ENCODE assay signal across 1 cellular context in genomic region chr15:89566141-89566540, GRCh38.
TF ChIP-seq lines count a peak whose summit lies in the region.

No MANE protein-coding gene starts in this region.

TF ChIP-seq in HepG2, 621 proteins besides CTCF, POLR2A, EP300 and RAD21:
- TF ChIP-seq, protein P1, sequence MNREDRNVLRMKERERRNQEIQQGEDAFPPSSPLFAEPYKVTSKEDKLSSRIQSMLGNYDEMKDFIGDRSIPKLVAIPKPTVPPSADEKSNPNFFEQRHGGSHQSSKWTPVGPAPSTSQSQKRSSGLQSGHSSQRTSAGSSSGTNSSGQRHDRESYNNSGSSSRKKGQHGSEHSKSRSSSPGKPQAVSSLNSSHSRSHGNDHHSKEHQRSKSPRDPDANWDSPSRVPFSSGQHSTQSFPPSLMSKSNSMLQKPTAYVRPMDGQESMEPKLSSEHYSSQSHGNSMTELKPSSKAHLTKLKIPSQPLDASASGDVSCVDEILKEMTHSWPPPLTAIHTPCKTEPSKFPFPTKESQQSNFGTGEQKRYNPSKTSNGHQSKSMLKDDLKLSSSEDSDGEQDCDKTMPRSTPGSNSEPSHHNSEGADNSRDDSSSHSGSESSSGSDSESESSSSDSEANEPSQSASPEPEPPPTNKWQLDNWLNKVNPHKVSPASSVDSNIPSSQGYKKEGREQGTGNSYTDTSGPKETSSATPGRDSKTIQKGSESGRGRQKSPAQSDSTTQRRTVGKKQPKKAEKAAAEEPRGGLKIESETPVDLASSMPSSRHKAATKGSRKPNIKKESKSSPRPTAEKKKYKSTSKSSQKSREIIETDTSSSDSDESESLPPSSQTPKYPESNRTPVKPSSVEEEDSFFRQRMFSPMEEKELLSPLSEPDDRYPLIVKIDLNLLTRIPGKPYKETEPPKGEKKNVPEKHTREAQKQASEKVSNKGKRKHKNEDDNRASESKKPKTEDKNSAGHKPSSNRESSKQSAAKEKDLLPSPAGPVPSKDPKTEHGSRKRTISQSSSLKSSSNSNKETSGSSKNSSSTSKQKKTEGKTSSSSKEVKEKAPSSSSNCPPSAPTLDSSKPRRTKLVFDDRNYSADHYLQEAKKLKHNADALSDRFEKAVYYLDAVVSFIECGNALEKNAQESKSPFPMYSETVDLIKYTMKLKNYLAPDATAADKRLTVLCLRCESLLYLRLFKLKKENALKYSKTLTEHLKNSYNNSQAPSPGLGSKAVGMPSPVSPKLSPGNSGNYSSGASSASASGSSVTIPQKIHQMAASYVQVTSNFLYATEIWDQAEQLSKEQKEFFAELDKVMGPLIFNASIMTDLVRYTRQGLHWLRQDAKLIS (CRISPR knock-in tag; IDR thresholded peaks at IDR 0.05): no peak
- TF ChIP-seq, protein P2, sequence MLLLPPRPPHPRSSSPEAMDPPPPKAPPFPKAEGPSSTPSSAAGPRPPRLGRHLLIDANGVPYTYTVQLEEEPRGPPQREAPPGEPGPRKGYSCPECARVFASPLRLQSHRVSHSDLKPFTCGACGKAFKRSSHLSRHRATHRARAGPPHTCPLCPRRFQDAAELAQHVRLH (CRISPR knock-in tag; IDR thresholded peaks at IDR 0.05; ENCODE audit: borderline replicate concordance, low read depth): no peak
- no peak for TF ChIP-seq PHF21A (CRISPR knock-in tag; IDR thresholded peaks at IDR 0.05)
- TF ChIP-seq ELF4 (CRISPR knock-in tag; IDR thresholded peaks at IDR 0.05; ENCODE audit: borderline replicate concordance): no peak
- TF ChIP-seq ATF1 (CRISPR knock-in tag; IDR thresholded peaks at IDR 0.05): no peak
- TF ChIP-seq KLF12 (CRISPR knock-in tag; IDR thresholded peaks at IDR 0.05; ENCODE audit: borderline replicate concordance): no peak
- TF ChIP-seq, protein P3, sequence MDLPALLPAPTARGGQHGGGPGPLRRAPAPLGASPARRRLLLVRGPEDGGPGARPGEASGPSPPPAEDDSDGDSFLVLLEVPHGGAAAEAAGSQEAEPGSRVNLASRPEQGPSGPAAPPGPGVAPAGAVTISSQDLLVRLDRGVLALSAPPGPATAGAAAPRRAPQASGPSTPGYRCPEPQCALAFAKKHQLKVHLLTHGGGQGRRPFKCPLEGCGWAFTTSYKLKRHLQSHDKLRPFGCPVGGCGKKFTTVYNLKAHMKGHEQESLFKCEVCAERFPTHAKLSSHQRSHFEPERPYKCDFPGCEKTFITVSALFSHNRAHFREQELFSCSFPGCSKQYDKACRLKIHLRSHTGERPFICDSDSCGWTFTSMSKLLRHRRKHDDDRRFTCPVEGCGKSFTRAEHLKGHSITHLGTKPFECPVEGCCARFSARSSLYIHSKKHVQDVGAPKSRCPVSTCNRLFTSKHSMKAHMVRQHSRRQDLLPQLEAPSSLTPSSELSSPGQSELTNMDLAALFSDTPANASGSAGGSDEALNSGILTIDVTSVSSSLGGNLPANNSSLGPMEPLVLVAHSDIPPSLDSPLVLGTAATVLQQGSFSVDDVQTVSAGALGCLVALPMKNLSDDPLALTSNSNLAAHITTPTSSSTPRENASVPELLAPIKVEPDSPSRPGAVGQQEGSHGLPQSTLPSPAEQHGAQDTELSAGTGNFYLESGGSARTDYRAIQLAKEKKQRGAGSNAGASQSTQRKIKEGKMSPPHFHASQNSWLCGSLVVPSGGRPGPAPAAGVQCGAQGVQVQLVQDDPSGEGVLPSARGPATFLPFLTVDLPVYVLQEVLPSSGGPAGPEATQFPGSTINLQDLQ (CRISPR knock-in tag; IDR thresholded peaks at IDR 0.05): no peak
- TF ChIP-seq ZNF878 (CRISPR knock-in tag; IDR thresholded peaks at IDR 0.05): no peak
- TF ChIP-seq SP4 (CRISPR knock-in tag; IDR thresholded peaks at IDR 0.05): no peak
- TF ChIP-seq ZBTB26 (CRISPR knock-in tag; IDR thresholded peaks at IDR 0.05; ENCODE audit: borderline replicate concordance): no peak
- no peak for TF ChIP-seq ZNF510 (CRISPR knock-in tag; IDR thresholded peaks at IDR 0.05; ENCODE audit: low read depth)
- no peak for TF ChIP-seq SYNCRIP (IDR thresholded peaks at IDR 0.05; ENCODE audit: insufficient read depth, low read depth, low read length)
- no peak for TF ChIP-seq CBX1 (IDR thresholded peaks at IDR 0.05; ENCODE audit: low read depth)
- TF ChIP-seq PHF5A (CRISPR knock-in tag; IDR thresholded peaks at IDR 0.05; ENCODE audit: low read depth, unreplicated experiment): no peak
- no peak for TF ChIP-seq ZNF790 (CRISPR knock-in tag; IDR thresholded peaks at IDR 0.05; ENCODE audit: borderline replicate concordance)
- TF ChIP-seq SNAPC2 (CRISPR knock-in tag; IDR thresholded peaks at IDR 0.05): no peak
TF ChIP-seq in HepG2: peak in this region for 0.
